11 cellular contexts compared by ENCODE assay signal in the genomic region with DNA sequence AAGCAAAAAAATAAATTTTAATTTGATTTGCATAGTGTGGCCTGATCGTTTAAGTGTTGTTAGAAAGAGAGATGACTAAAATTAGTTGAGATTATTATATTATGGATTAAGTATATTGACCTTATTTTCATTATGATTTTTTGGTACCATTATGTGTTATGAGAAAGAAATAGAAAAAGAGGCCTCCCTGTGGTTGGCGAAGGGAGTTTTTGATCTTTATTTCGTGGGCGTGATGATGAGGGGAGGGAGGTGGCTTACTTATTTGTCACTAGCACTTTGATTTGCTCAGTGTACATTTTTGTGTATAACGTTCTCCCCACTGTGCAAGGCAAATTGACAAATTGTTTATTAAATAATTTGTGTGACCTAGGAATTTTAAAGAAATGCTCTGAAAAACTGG. TPM values are rescaled to one million over a fixed set of nuclear protein-coding genes. Genes with fewer than 3 reads are reported as not detected.
DNase-seq lines count a peak whose midpoint lies in the region; ATAC-seq and TF ChIP-seq lines count a peak whose summit lies in the region.
"Had no signal": no experiment of that assay in that cellular context is flagged by ENCODE, and none has a peak within 500 bp of the region (broad histone marks: within the 10 kb centered on the region; RNA-seq: fewer than 3 reads in every experiment).

No MANE protein-coding gene starts in this region.

- no peaks in the 10 kb centered on the region for H3K9me3 Mint-ChIP-seq in activated T-helper 17 cell treated with anti-CD3 and anti-CD28 coated beads, Interleukin-2, amount 50 U/mL, for 72 hours
- H3K9me3 Mint-ChIP-seq: CD8-positive, alpha-beta T cell had no signal

- DNase-seq in A673 (ENCODE audit: low spot score) (peak; percentile 75), left kidney (ENCODE audit: low read depth, low spot score) (peak; percentile 23), D341Med (ENCODE audit: low spot score) (no peak), kidney glomerular epithelial cell (lab: John Stamatoyannopoulos, UW) (no peak), NCI-H187 (lab: John Stamatoyannopoulos, UW) (no peak)
- DNase-seq: CD8-positive, alpha-beta T cell; NCI-H2171 treated with DMSO at 0.1 percent for 48 hours had no signal

- POLR2A ChIA-PET in A673 (lab: Charles Lee; ENCODE audit: low non-redundant PET), result interaction anchor here (1.4 kb wide), 1 partner anchor 14 kb away, joined by 4 read pairs; no protein-coding TSS in a partner anchor

- no peaks in the 10 kb centered on the region for H3K9me3 ChIP-seq in A673 (ENCODE audit: low read depth, low read length, poor library complexity, severe bottlenecking)

- peak overlapping the region; percentile 99 for H3K27ac ChIP-seq in A673 (ENCODE audit: low read depth, low read length, poor library complexity, severe bottlenecking)

- H3K27ac Mint-ChIP-seq in activated T-helper 17 cell treated with anti-CD3 and anti-CD28 coated beads, Interleukin-2, amount 50 U/mL, for 72 hours, result peak overlapping the region; percentile 12
- H3K27ac Mint-ChIP-seq: CD8-positive, alpha-beta T cell had no signal

- BruUV-seq in A673 (replicated peaks; lab: Mats Ljungman, UMichigan), result no TSS peak

- intact Hi-C loops in A673 (cut with micrococcal nuclease; ENCODE audit: unreplicated experiment), result no loop called here

- ATAC-seq in GM18867 (IDR thresholded peaks at IDR 0.05; ENCODE audit: unreplicated experiment) (peak; percentile 26), HG03565 (IDR thresholded peaks at IDR 0.05; ENCODE audit: unreplicated experiment) (no peak)
- ATAC-seq in activated T-helper 17 cell treated with anti-CD3 and anti-CD28 coated beads, Interleukin-2, amount 50 U/mL, for 72 hours (replicated peaks), result peak; percentile 64
- ATAC-seq: CD8-positive, alpha-beta T cell; HCT116 had no signal

- no peaks in the 10 kb centered on the region for H3K4me1 Mint-ChIP-seq in activated T-helper 17 cell treated with anti-CD3 and anti-CD28 coated beads, Interleukin-2, amount 50 U/mL, for 72 hours

- peaks cover 43% of the 10 kb centered on the region for H3K27me3 Mint-ChIP-seq in activated T-helper 17 cell treated with anti-CD3 and anti-CD28 coated beads, Interleukin-2, amount 50 U/mL, for 72 hours

- peaks cover 47% of the 10 kb centered on the region for H3K4me1 ChIP-seq in A673 (ENCODE audit: insufficient read depth, low read length, poor library complexity, severe bottlenecking)

- H3K36me3 Mint-ChIP-seq in activated T-helper 17 cell treated with anti-CD3 and anti-CD28 coated beads, Interleukin-2, amount 50 U/mL, for 72 hours (ENCODE audit: low read depth), result no peaks in the 10 kb centered on the region
- H3K36me3 Mint-ChIP-seq: CD8-positive, alpha-beta T cell had no signal

- peak overlapping the region; percentile 91 for H3K4me3 ChIP-seq in A673 (ENCODE audit: low read depth, low read length, poor library complexity, severe bottlenecking)

- peak; percentile 46; the same call in 1 of the 2 replicates for TF ChIP-seq CTCF in A673 (conservative IDR thresholded peaks at IDR 0.05; ENCODE audit: low read depth, low read length)

- H3K27me3 ChIP-seq in A673 (replicated peaks; ENCODE audit: insufficient read depth, low read depth, low read length, poor library complexity), result no peaks in the 10 kb centered on the region

- H3K36me3 ChIP-seq in A673 (ENCODE audit: insufficient read depth, low read length, poor library complexity, severe bottlenecking), result peaks cover 68% of the 10 kb centered on the region

- CTCF ChIA-PET in A673 (lab: Charles Lee), result interaction anchor here (0.6 kb wide), 1 partner anchor 163 kb away, joined by 3 read pairs; no protein-coding TSS in a partner anchor

- H3K4me3 Mint-ChIP-seq in activated T-helper 17 cell treated with anti-CD3 and anti-CD28 coated beads, Interleukin-2, amount 50 U/mL, for 72 hours, result no peak overlapping the region
- H3K4me3 Mint-ChIP-seq: CD8-positive, alpha-beta T cell had no signal

RNA-seq across cellular contexts. Expression of a gene that starts 2.8 kb away (rescaled TPM):
- 380 and 386 TPM in 2 replicates for total RNA-seq in A673 (2021)
- 1 to 10 TPM; 1.5 to 2.0 TPM for total RNA-seq in activated T-helper 17 cell treated with anti-CD3 and anti-CD28 coated beads, Interleukin-2, amount 50 U/mL, for 72 hours

Comparison
In these comparisons a context has a peak if more than half of its experiments do, and no peak if none do; other contexts are left out.
1. DNase-seq: peak in A673 (single experiment) and left kidney (single experiment); none in D341Med (single experiment), kidney glomerular epithelial cell (single experiment) and NCI-H187 (0 of 2).
2. RNA of a gene that starts 2.8 kb away (total RNA-seq): 380 to 386 TPM in A673; 1.5 to 2.0 TPM in activated T-helper 17 cell treated with anti-CD3 and anti-CD28 coated beads, Interleukin-2, amount 50 U/mL, for 72 hours; every median in the first group is over 100 times any median in the second.